ENCODE assay signal across 17 cellular contexts in the genomic region with DNA sequence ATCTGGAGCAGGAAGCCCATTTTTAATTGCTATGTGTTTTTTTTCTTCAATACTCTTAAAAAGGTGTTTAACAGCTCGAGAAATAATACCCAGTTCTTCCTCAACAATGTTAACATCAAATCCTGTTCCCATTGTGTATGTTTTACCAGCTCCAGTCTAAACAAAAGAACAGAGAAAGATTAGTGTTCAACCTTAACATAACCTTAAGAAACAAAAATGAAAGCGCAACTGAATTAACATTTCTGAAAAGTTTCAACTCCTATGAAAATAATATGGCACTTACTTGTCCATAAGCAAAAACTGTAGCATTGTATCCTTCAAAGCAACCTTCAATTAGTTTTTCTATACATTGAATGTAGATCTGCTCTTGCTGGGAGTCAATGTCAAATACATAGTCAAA.
"Had no signal": no experiment of that assay in that cellular context is flagged by ENCODE, and none has a peak within 500 bp of the region (broad histone marks: within the 10 kb centered on the region; RNA-seq: fewer than 3 reads in every experiment).

No MANE protein-coding gene starts in this region.

- H3K27me3 ChIP-seq: esophagus squamous epithelium, left lung, neutrophil, transverse colon had no signal

- H3K36me3 ChIP-seq: left lung, neutrophil, prostate gland, transverse colon had no signal

- H3K27ac ChIP-seq: esophagus squamous epithelium, left lung, neutrophil, prostate gland, skin epidermis, transverse colon had no signal

- H3K4me1 ChIP-seq: left lung, prostate gland, transverse colon had no signal

- H3K9me3 ChIP-seq: esophagus squamous epithelium, left lung, neutrophil, prostate gland, transverse colon had no signal

- DNase-seq: activated CD4-positive, alpha-beta T cell treated with anti-CD3 and anti-CD28 coated beads, Interleukin-2, amount 10 ng/mL, durations not matched to agents 7 days and 5 days; activated effector memory CD4-positive, alpha-beta T cell treated with Interleukin-2 at 50 U/mL for 16 hours; cortex of kidney; effector CD4-positive, alpha-beta T cell; esophagus squamous epithelium; hippocampal formation; kidney; left lung; naive B cell; right cardiac atrium; stimulated activated naive CD8-positive, alpha-beta T cell treated with anti-CD3 and anti-CD28 coated beads, Interleukin-15, Interleukin-2, amounts not matched to agents 100 U/mL and 50 U/mL, for 24 hours; T-helper 9 cell; transverse colon had no signal

- H3K4me3 ChIP-seq: esophagus squamous epithelium, left lung, prostate gland, skin epidermis, transverse colon had no signal

- FAIRE-seq: endothelial cell of umbilical vein, kidney had no signal

- ATAC-seq: left lung; right cardiac atrium; stimulated activated naive CD8-positive, alpha-beta T cell treated with anti-CD3 and anti-CD28 coated beads, Interleukin-15, Interleukin-2, amounts not matched to agents 100 U/mL and 50 U/mL, for 24 hours had no signal
